Comparison of ENCODE assay signal across 24 cellular contexts in genomic region chr5:157166494-157167218, GRCh38. TPM values are rescaled to one million over a fixed set of nuclear protein-coding genes. Genes with fewer than 3 reads are reported as not detected.
DNase-seq lines count a peak whose midpoint lies in the region; ATAC-seq and TF ChIP-seq lines count a peak whose summit lies in the region.
"Had no signal": no experiment of that assay in that cellular context is flagged by ENCODE, and none has a peak within 500 bp of the region (broad histone marks: within the 10 kb centered on the region; RNA-seq: fewer than 3 reads in every experiment).

No MANE protein-coding gene starts in this region.

- peaks cover 22% of the 10 kb centered on the region for H3K4me1 ChIP-seq in CD8-positive, alpha-beta memory T cell (ENCODE audit: insufficient read depth, low read length)
- H3K4me1 ChIP-seq: A549, esophagus squamous epithelium, psoas muscle, vagina had no signal

- no peaks in the 10 kb centered on the region for H3K9me3 ChIP-seq in CD8-positive, alpha-beta memory T cell (ENCODE audit: low read length)
- H3K9me3 ChIP-seq: A549, esophagus squamous epithelium, psoas muscle, vagina had no signal

- peaks cover 3% of the 10 kb centered on the region for H3K36me3 Mint-ChIP-seq in activated CD4-positive, alpha-beta T cell treated with anti-CD3 and anti-CD28 coated beads, Interleukin-2, amount 10 ng/mL, durations not matched to agents 24 days and 14 days (ENCODE audit: low read depth)
- peaks cover 0 to 8% (median 0%) of the 10 kb centered on the region in 3 donors for H3K36me3 Mint-ChIP-seq in CD8-positive, alpha-beta memory T cell
- no peaks in the 10 kb centered on the region for H3K36me3 Mint-ChIP-seq in activated T-helper 17 cell treated with anti-CD3 and anti-CD28 coated beads, Interleukin-2, amount 50 U/mL, for 72 hours (ENCODE audit: low read depth)
- H3K36me3 Mint-ChIP-seq in naive thymus-derived CD8-positive, alpha-beta T cell: peaks cover 0 to 5% (median 0%) of the 10 kb centered on the region in 3 donors
- H3K36me3 Mint-ChIP-seq in progenitor cell of endocrine pancreas (ENCODE audit: insufficient read depth): no peaks in the 10 kb centered on the region

- DNase-seq in activated CD4-positive, alpha-beta T cell treated with anti-CD3 and anti-CD28 coated beads, Interleukin-2, amount 10 ng/mL, durations not matched to agents 24 days and 14 days: no peak
- DNase-seq in activated CD4-positive, alpha-beta T cell treated with anti-CD3 and anti-CD28 coated beads for 4 hours: no peak
- DNase-seq in CD8-positive, alpha-beta memory T cell: no peak
- DNase-seq in naive thymus-derived CD8-positive, alpha-beta T cell: no peak
- DNase-seq in progenitor cell of endocrine pancreas (ENCODE audit: low spot score, unreplicated experiment) (no peak), glomerular visceral epithelial cell (ENCODE audit: extremely low spot score) (no peak)
- DNase-seq: amygdala; esophagus squamous epithelium; left cardiac atrium; NCI-H1417 treated with DMSO at 0.1 percent for 48 hours; NCI-H524; nephron progenitor cell; psoas muscle; Right ventricle myocardium superior; stimulated activated CD4-positive, alpha-beta T cell treated with anti-CD3 and anti-CD28 coated beads, Interleukin-2, amount 100 ng/mL, for 48 hours; substantia nigra had no signal

- no peak overlapping the region for H3K27ac ChIP-seq in CD8-positive, alpha-beta memory T cell (ENCODE audit: low read depth, low read length)
- H3K27ac ChIP-seq: A549, esophagus squamous epithelium, psoas muscle, vagina, VCaP had no signal

- H3K27ac Mint-ChIP-seq in activated CD4-positive, alpha-beta T cell treated with anti-CD3 and anti-CD28 coated beads, Interleukin-2, amount 10 ng/mL, durations not matched to agents 24 days and 14 days: peak overlapping the region; percentile 91
- H3K27ac Mint-ChIP-seq in CD8-positive, alpha-beta memory T cell: peak overlapping the region in 7 of 8 donors; percentile 44 to 89 (median 75)
- H3K27ac Mint-ChIP-seq in activated T-helper 17 cell treated with anti-CD3 and anti-CD28 coated beads, Interleukin-2, amount 50 U/mL, for 72 hours: peak overlapping the region; percentile 97
- H3K27ac Mint-ChIP-seq in naive thymus-derived CD8-positive, alpha-beta T cell: peak overlapping the region in 6 of 10 donors; percentile 19 to 94 (median 70)
- H3K27ac Mint-ChIP-seq in progenitor cell of endocrine pancreas: no peak overlapping the region
- H3K27ac Mint-ChIP-seq: nephron progenitor cell had no signal

- intact Hi-C loops in activated CD4-positive, alpha-beta T cell treated with anti-CD3 and anti-CD28 coated beads, Interleukin-2, amount 10 ng/mL, durations not matched to agents 24 days and 14 days (cut with micrococcal nuclease): loop anchor here (1.0 kb wide), 4 partner anchors 7 to 56 kb away; no protein-coding TSS in a partner anchor

- CTCF ChIA-PET in CD8-positive, alpha-beta memory T cell (lab: Charles Lee): interaction anchor here (1.0 to 1.9 kb wide), 10 partner anchors 9 to 106 kb away, joined by 3 to 14 read pairs (median 4); no protein-coding TSS in a partner anchor

- peaks cover 74% of the 10 kb centered on the region for H3K4me1 Mint-ChIP-seq in activated CD4-positive, alpha-beta T cell treated with anti-CD3 and anti-CD28 coated beads, Interleukin-2, amount 10 ng/mL, durations not matched to agents 24 days and 14 days
- peaks cover 31 to 66% (median 48%) of the 10 kb centered on the region in 3 donors for H3K4me1 Mint-ChIP-seq in CD8-positive, alpha-beta memory T cell
- H3K4me1 Mint-ChIP-seq in activated T-helper 17 cell treated with anti-CD3 and anti-CD28 coated beads, Interleukin-2, amount 50 U/mL, for 72 hours: peaks cover 50% of the 10 kb centered on the region
- H3K4me1 Mint-ChIP-seq in naive thymus-derived CD8-positive, alpha-beta T cell: peaks cover 28 to 58% (median 43%) of the 10 kb centered on the region in 4 donors
- no peaks in the 10 kb centered on the region for H3K4me1 Mint-ChIP-seq in progenitor cell of endocrine pancreas (ENCODE audit: low read depth)
- H3K4me1 Mint-ChIP-seq: nephron progenitor cell had no signal

- POLR2A ChIA-PET in CD8-positive, alpha-beta memory T cell (lab: Charles Lee): interaction anchor here (0.8 to 0.9 kb wide), 2 partner anchors 11 to 18 kb away, joined by 4 to 5 read pairs; no protein-coding TSS in a partner anchor
- POLR2A ChIA-PET in naive thymus-derived CD8-positive, alpha-beta T cell (lab: Charles Lee): interaction anchor here (1.3 to 36.8 kb wide), 6 partner anchors 9 to 39 kb away, joined by 4 to 990 read pairs (median 11); partner anchors contain the start of gene ITK

- peak overlapping the region; percentile 75 for H3K4me3 Mint-ChIP-seq in activated CD4-positive, alpha-beta T cell treated with anti-CD3 and anti-CD28 coated beads, Interleukin-2, amount 10 ng/mL, durations not matched to agents 24 days and 14 days
- H3K4me3 Mint-ChIP-seq in CD8-positive, alpha-beta memory T cell: peak overlapping the region in 4 of 7 donors; percentile 21 to 70 (median 46)
- H3K4me3 Mint-ChIP-seq in activated T-helper 17 cell treated with anti-CD3 and anti-CD28 coated beads, Interleukin-2, amount 50 U/mL, for 72 hours: peak overlapping the region; percentile 78
- peak overlapping the region in 8 of 10 donors; percentile 6 to 64 (median 47) for H3K4me3 Mint-ChIP-seq in naive thymus-derived CD8-positive, alpha-beta T cell
- H3K4me3 Mint-ChIP-seq in progenitor cell of endocrine pancreas (ENCODE audit: low read depth): no peak overlapping the region
- H3K4me3 Mint-ChIP-seq: nephron progenitor cell had no signal

- no peak overlapping the region for H3K4me3 ChIP-seq in CD8-positive, alpha-beta memory T cell (ENCODE audit: low read length)
- H3K4me3 ChIP-seq: A549, esophagus squamous epithelium, psoas muscle, skin epidermis, vagina had no signal

- TF ChIP-seq CTCF in progenitor cell of endocrine pancreas (IDR thresholded peaks at IDR 0.05; ENCODE audit: unreplicated experiment): no peak

- peaks cover 5% of the 10 kb centered on the region for H3K9me3 Mint-ChIP-seq in activated CD4-positive, alpha-beta T cell treated with anti-CD3 and anti-CD28 coated beads, Interleukin-2, amount 10 ng/mL, durations not matched to agents 24 days and 14 days
- peaks cover 0 to 5% (median 0%) of the 10 kb centered on the region in 5 donors for H3K9me3 Mint-ChIP-seq in CD8-positive, alpha-beta memory T cell
- peaks cover 10% of the 10 kb centered on the region for H3K9me3 Mint-ChIP-seq in activated T-helper 17 cell treated with anti-CD3 and anti-CD28 coated beads, Interleukin-2, amount 50 U/mL, for 72 hours
- peaks cover 0 to 21% (median 6%) of the 10 kb centered on the region in 9 donors for H3K9me3 Mint-ChIP-seq in naive thymus-derived CD8-positive, alpha-beta T cell
- peaks cover 12% of the 10 kb centered on the region for H3K9me3 Mint-ChIP-seq in progenitor cell of endocrine pancreas (ENCODE audit: low read depth)

- H3K36me3 ChIP-seq in CD8-positive, alpha-beta memory T cell (ENCODE audit: insufficient read depth, low read length): no peaks in the 10 kb centered on the region
- H3K36me3 ChIP-seq: esophagus squamous epithelium, vagina had no signal

- ATAC-seq in activated T-helper 17 cell treated with anti-CD3 and anti-CD28 coated beads, Interleukin-2, amount 50 U/mL, for 72 hours (replicated peaks): no peak
- peak in 1 of 2 donors; percentile 59 for ATAC-seq in naive thymus-derived CD8-positive, alpha-beta T cell
- ATAC-seq in HG03378 (IDR thresholded peaks at IDR 0.05; ENCODE audit: unreplicated experiment): no peak
- ATAC-seq: A549, left cardiac atrium, psoas muscle had no signal

- no peaks in the 10 kb centered on the region for H3K27me3 ChIP-seq in CD8-positive, alpha-beta memory T cell (ENCODE audit: insufficient read depth, low read length, poor library complexity, severe bottlenecking)
- H3K27me3 ChIP-seq: vagina had no signal

- H3K27me3 Mint-ChIP-seq in activated CD4-positive, alpha-beta T cell treated with anti-CD3 and anti-CD28 coated beads, Interleukin-2, amount 10 ng/mL, durations not matched to agents 24 days and 14 days: no peaks in the 10 kb centered on the region
- no peaks in the 10 kb centered on the region for H3K27me3 Mint-ChIP-seq in CD8-positive, alpha-beta memory T cell
- H3K27me3 Mint-ChIP-seq in activated T-helper 17 cell treated with anti-CD3 and anti-CD28 coated beads, Interleukin-2, amount 50 U/mL, for 72 hours: no peaks in the 10 kb centered on the region
- H3K27me3 Mint-ChIP-seq in naive thymus-derived CD8-positive, alpha-beta T cell: no peaks in the 10 kb centered on the region
- H3K27me3 Mint-ChIP-seq in progenitor cell of endocrine pancreas: no peaks in the 10 kb centered on the region

RNA-seq across cellular contexts. Expression of gene GARIN3, which starts 0.6 kb away (rescaled TPM):
- 0.19 and 0.36 TPM in 2 replicates for total RNA-seq in activated CD4-positive, alpha-beta T cell treated with anti-CD3 and anti-CD28 coated beads, Interleukin-2, amount 10 ng/mL, durations not matched to agents 24 days and 14 days
- under 1 TPM; 0.29 to 0.50 TPM for total RNA-seq in CD8-positive, alpha-beta memory T cell
- not detected for polyA plus RNA-seq in CD8-positive, alpha-beta memory T cell
- under 1 TPM; 0.09 to 0.85 TPM for total RNA-seq in activated T-helper 17 cell treated with anti-CD3 and anti-CD28 coated beads, Interleukin-2, amount 50 U/mL, for 72 hours
- total RNA-seq in naive thymus-derived CD8-positive, alpha-beta T cell: not detected
- not detected for polyA plus RNA-seq in naive thymus-derived CD8-positive, alpha-beta T cell
- total RNA-seq in progenitor cell of endocrine pancreas: not detected in 2 replicates
- total RNA-seq: cardiac septum, esophagus squamous epithelium, left cardiac atrium, psoas muscle, Right ventricle myocardium superior, vagina had no signal
- polyA plus RNA-seq: A549, BJ, psoas muscle had no signal

RNA-seq across cellular contexts. Expression of gene ITK, which starts 14.0 kb away (rescaled TPM):
- 230 and 237 TPM in 2 replicates for total RNA-seq in activated CD4-positive, alpha-beta T cell treated with anti-CD3 and anti-CD28 coated beads, Interleukin-2, amount 10 ng/mL, durations not matched to agents 24 days and 14 days
- total RNA-seq in CD8-positive, alpha-beta memory T cell: 100 to 1,000 TPM; 150 to 162 TPM
- 129 TPM for polyA plus RNA-seq in CD8-positive, alpha-beta memory T cell
- 100 to 1,000 TPM; 144 to 277 TPM for total RNA-seq in activated T-helper 17 cell treated with anti-CD3 and anti-CD28 coated beads, Interleukin-2, amount 50 U/mL, for 72 hours
- 100 to 1,000 TPM; 477 to 490 TPM for total RNA-seq in naive thymus-derived CD8-positive, alpha-beta T cell
- 100 to 1,000 TPM; 109 to 231 (median 148) TPM for polyA plus RNA-seq in naive thymus-derived CD8-positive, alpha-beta T cell
- not detected in 2 replicates for total RNA-seq in progenitor cell of endocrine pancreas
- polyA plus RNA-seq: A549, BJ had no signal

RNA-seq across cellular contexts. Expression of gene MED7, which starts 24.0 kb away (rescaled TPM):
- 13.2 and 14.6 TPM in 2 replicates for total RNA-seq in activated CD4-positive, alpha-beta T cell treated with anti-CD3 and anti-CD28 coated beads, Interleukin-2, amount 10 ng/mL, durations not matched to agents 24 days and 14 days
- total RNA-seq in CD8-positive, alpha-beta memory T cell: 10 to 100 TPM; 12.6 to 14.7 TPM
- polyA plus RNA-seq in CD8-positive, alpha-beta memory T cell: 15.7 TPM
- total RNA-seq in activated T-helper 17 cell treated with anti-CD3 and anti-CD28 coated beads, Interleukin-2, amount 50 U/mL, for 72 hours: 10 to 100 TPM in 1 of 2 donors, 1 to 10 TPM in 1; 9.3 to 20.3 TPM
- 10 to 100 TPM; 18.2 to 18.7 TPM for total RNA-seq in naive thymus-derived CD8-positive, alpha-beta T cell
- polyA plus RNA-seq in naive thymus-derived CD8-positive, alpha-beta T cell: 10 to 100 TPM; 12.0 to 18.2 (median 15.0) TPM
- total RNA-seq in progenitor cell of endocrine pancreas: 15.6 and 18.2 TPM in 2 replicates

RNA-seq across cellular contexts. Expression of gene HAVCR2, which starts 57.8 kb away (rescaled TPM):
- 70.0 and 73.1 TPM in 2 replicates for total RNA-seq in activated CD4-positive, alpha-beta T cell treated with anti-CD3 and anti-CD28 coated beads, Interleukin-2, amount 10 ng/mL, durations not matched to agents 24 days and 14 days
- 1 to 10 TPM; 6.3 to 6.6 TPM for total RNA-seq in CD8-positive, alpha-beta memory T cell
- 7.5 TPM for polyA plus RNA-seq in CD8-positive, alpha-beta memory T cell
- total RNA-seq in activated T-helper 17 cell treated with anti-CD3 and anti-CD28 coated beads, Interleukin-2, amount 50 U/mL, for 72 hours: 10 to 100 TPM; 35.4 to 46.9 TPM
- 1 to 10 TPM; 5.4 to 8.1 TPM for total RNA-seq in naive thymus-derived CD8-positive, alpha-beta T cell
- polyA plus RNA-seq in naive thymus-derived CD8-positive, alpha-beta T cell: 1 to 10 TPM; 4.4 to 8.9 (median 5.4) TPM
- total RNA-seq in progenitor cell of endocrine pancreas: 0.17 and 0.62 TPM in 2 replicates
- polyA plus RNA-seq: BJ had no signal

Comparison
In these comparisons a context has a peak if more than half of its experiments do, and no peak if none do; other contexts are left out.
1. RNA of gene ITK, which starts 14.0 kb away (total RNA-seq): 477 to 490 TPM in naive thymus-derived CD8-positive, alpha-beta T cell, 144 to 277 TPM in activated T-helper 17 cell treated with anti-CD3 and anti-CD28 coated beads, Interleukin-2, amount 50 U/mL, for 72 hours, 230 to 237 TPM in activated CD4-positive, alpha-beta T cell treated with anti-CD3 and anti-CD28 coated beads, Interleukin-2, amount 10 ng/mL, durations not matched to agents 24 days and 14 days and 150 to 162 TPM in CD8-positive, alpha-beta memory T cell; not detected in progenitor cell of endocrine pancreas; every median in the first group is over 100 times any median in the second.